1 cellular context compared by ENCODE assay signal in the genomic region with DNA sequence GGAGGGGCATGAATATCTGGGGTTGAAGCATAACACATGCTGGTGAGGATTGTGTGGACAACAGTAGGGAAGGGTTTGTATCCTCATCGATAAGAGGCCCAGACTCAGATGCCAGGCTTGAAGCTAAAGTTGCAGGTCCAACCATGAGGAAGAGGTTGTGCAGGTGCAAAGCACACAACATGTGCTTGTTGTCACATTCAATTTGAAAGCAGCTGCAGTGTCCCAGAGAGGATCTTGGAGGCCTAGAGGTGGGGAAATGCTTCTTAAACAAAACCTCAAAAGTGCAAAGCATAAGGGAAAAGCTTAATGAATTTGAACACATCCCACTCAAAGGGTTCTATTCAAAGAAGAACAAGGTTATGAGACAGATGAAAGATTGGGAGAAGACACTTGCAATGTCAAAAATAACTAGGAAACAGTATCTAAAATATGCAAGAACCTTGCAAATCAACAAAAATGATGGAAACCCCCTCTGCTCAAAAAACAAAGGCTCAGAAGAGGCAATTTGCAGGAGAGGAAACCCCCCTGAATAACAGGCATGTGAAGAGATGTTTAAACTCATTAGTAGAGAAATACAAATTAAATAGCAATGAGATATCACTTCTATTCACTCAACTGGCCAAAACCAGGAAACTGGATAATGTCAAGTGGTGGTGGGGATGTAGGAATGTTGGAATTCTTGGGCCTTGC.
A peak's percentile ranks its signal among the peaks of the same experiment; 100 is the strongest.
TF ChIP-seq lines count a peak whose summit lies in the region.

No MANE protein-coding gene starts in this region.

TF ChIP-seq in GM12878, 131 proteins besides CTCF, POLR2A, EP300 and RAD21 (continued from another document):
- TF ChIP-seq, protein P1, sequence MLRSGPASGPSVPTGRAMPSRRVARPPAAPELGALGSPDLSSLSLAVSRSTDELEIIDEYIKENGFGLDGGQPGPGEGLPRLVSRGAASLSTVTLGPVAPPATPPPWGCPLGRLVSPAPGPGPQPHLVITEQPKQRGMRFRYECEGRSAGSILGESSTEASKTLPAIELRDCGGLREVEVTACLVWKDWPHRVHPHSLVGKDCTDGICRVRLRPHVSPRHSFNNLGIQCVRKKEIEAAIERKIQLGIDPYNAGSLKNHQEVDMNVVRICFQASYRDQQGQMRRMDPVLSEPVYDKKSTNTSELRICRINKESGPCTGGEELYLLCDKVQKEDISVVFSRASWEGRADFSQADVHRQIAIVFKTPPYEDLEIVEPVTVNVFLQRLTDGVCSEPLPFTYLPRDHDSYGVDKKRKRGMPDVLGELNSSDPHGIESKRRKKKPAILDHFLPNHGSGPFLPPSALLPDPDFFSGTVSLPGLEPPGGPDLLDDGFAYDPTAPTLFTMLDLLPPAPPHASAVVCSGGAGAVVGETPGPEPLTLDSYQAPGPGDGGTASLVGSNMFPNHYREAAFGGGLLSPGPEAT (IDR thresholded peaks at IDR 0.05; ENCODE audit: low read depth), result peak; percentile 66
- 0 out of 2 replicates have a peak, but pooled peaks have one; percentile 2 for TF ChIP-seq SPI1 (IDR thresholded peaks at IDR 0.05; ENCODE audit: borderline replicate concordance, insufficient read depth, low read depth, low read length)
- TF ChIP-seq STAT1 (conservative IDR thresholded peaks at IDR 0.05), result no peak
- TF ChIP-seq TCF3 (IDR thresholded peaks at IDR 0.05; ENCODE audit: borderline replicate concordance, insufficient read depth, low read depth, low read length), result peak; percentile 66; the same call in 1 of the 2 replicates
- TF ChIP-seq POU2F2 (IDR thresholded peaks at IDR 0.05; ENCODE audit: borderline replicate concordance, low read depth, low read length), result no peak
- 0 out of 2 replicates have a peak, but pooled peaks have one; percentile 29 for TF ChIP-seq NFIC (IDR thresholded peaks at IDR 0.05; ENCODE audit: low read depth, low read length)
- TF ChIP-seq, protein P2, sequence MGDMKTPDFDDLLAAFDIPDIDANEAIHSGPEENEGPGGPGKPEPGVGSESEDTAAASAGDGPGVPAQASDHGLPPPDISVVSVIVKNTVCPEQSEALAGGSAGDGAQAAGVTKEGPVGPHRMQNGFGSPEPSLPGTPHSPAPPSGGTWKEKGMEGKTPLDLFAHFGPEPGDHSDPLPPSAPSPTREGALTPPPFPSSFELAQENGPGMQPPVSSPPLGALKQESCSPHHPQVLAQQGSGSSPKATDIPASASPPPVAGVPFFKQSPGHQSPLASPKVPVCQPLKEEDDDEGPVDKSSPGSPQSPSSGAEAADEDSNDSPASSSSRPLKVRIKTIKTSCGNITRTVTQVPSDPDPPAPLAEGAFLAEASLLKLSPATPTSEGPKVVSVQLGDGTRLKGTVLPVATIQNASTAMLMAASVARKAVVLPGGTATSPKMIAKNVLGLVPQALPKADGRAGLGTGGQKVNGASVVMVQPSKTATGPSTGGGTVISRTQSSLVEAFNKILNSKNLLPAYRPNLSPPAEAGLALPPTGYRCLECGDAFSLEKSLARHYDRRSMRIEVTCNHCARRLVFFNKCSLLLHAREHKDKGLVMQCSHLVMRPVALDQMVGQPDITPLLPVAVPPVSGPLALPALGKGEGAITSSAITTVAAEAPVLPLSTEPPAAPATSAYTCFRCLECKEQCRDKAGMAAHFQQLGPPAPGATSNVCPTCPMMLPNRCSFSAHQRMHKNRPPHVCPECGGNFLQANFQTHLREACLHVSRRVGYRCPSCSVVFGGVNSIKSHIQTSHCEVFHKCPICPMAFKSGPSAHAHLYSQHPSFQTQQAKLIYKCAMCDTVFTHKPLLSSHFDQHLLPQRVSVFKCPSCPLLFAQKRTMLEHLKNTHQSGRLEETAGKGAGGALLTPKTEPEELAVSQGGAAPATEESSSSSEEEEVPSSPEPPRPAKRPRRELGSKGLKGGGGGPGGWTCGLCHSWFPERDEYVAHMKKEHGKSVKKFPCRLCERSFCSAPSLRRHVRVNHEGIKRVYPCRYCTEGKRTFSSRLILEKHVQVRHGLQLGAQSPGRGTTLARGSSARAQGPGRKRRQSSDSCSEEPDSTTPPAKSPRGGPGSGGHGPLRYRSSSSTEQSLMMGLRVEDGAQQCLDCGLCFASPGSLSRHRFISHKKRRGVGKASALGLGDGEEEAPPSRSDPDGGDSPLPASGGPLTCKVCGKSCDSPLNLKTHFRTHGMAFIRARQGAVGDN (IDR thresholded peaks at IDR 0.05), result peak; percentile 82
- no peak for TF ChIP-seq ZNF24 (IDR thresholded peaks at IDR 0.05)
- TF ChIP-seq, protein P3, sequence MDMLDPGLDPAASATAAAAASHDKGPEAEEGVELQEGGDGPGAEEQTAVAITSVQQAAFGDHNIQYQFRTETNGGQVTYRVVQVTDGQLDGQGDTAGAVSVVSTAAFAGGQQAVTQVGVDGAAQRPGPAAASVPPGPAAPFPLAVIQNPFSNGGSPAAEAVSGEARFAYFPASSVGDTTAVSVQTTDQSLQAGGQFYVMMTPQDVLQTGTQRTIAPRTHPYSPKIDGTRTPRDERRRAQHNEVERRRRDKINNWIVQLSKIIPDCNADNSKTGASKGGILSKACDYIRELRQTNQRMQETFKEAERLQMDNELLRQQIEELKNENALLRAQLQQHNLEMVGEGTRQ (IDR thresholded peaks at IDR 0.05; ENCODE audit: borderline replicate concordance, low read depth, low read length), result no peak
- no peak for TF ChIP-seq PBX3 (IDR thresholded peaks at IDR 0.05; ENCODE audit: insufficient replicate concordance, low read depth, low read length)
- no peak for TF ChIP-seq PAX8 (IDR thresholded peaks at IDR 0.05)
- no peak for TF ChIP-seq CEBPZ (IDR thresholded peaks at IDR 0.05; ENCODE audit: low read depth, low read length)
- 0 out of 2 replicates have a peak, but pooled peaks have one; percentile 29 for TF ChIP-seq JUNB (IDR thresholded peaks at IDR 0.05)
- TF ChIP-seq RUNX3 (IDR thresholded peaks at IDR 0.05; ENCODE audit: low read length), result peak; percentile 63
- no peak for TF ChIP-seq MXI1 (IDR thresholded peaks at IDR 0.05; ENCODE audit: low read depth, low read length)
- TF ChIP-seq SREBF2 (IDR thresholded peaks at IDR 0.05; ENCODE audit: low read length), result no peak
- TF ChIP-seq IRF4 (IDR thresholded peaks at IDR 0.05; ENCODE audit: low read depth, low read length), result 0 out of 2 replicates have a peak, but pooled peaks have one; percentile 38
- peak; percentile 31; the same call in 1 of the 2 replicates for TF ChIP-seq DPF2 (IDR thresholded peaks at IDR 0.05)
- TF ChIP-seq MTA2 (IDR thresholded peaks at IDR 0.05; ENCODE audit: low read depth), result peak; percentile 64
